33 cellular contexts compared by ENCODE assay signal in the genomic region with DNA sequence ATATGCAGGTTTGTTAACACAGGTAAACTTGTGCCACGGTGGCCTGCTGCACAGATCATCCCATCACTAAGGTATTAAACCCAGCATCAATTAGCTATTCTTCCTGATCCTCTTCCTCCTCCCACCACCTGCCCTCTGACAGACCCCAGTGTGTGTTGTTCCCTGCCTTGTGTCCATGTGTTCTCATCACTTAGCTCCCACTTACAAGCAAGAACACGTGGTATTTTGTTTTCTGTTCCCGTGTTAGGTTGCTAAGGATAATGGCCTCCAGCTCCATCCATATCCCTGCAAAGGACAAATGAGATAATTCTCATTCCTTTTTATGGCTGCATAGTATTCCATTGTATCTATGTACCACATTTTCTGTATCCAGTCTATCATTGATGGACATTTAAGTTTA.
"Had no signal": no experiment of that assay in that cellular context is flagged by ENCODE, and none has a peak within 500 bp of the region (broad histone marks: within the 10 kb centered on the region; RNA-seq: fewer than 3 reads in every experiment).

No MANE protein-coding gene starts in this region.

- H3K9me3 ChIP-seq: MG63 had no signal

- DNase-seq: MG63, MM.1S, MV-4-11, NCI-H1048, NCI-H1092, NCI-H1092 treated with DMSO at 0.1 percent for 48 hours, NCI-H1105, NCI-H1105 treated with DMSO at 0.1 percent for 48 hours, NCI-H1417, NCI-H1417 treated with DMSO at 0.1 percent for 48 hours, NCI-H1436, NCI-H1436 treated with DMSO at 0.1 percent for 48 hours, NCI-H146, NCI-H1694, NCI-H1694 treated with DMSO at 0.1 percent for 48 hours, NCI-H187, NCI-H187 treated with DMSO at 0.1 percent for 48 hours, NCI-H1930, NCI-H2029, NCI-H2029 treated with DMSO at 0.1 percent for 48 hours, NCI-H2081, NCI-H2081 treated with DMSO at 0.1 percent for 48 hours, NCI-H2107, NCI-H2171, NCI-H2171 treated with DMSO at 0.1 percent for 48 hours, NCI-H2227 treated with DMSO at 0.1 percent for 48 hours, NCI-H226, NCI-H345, NCI-H446, NCI-H446 treated with DMSO at 0.1 percent for 48 hours, NCI-H510A, NCI-H510A treated with DMSO at 0.1 percent for 48 hours, NCI-H524 had no signal

- H3K27me3 ChIP-seq: MG63 had no signal

- H3K4me3 ChIP-seq: MG63 had no signal

- H3K36me3 ChIP-seq: MG63 had no signal
